ENCODE assay signal across 18 cellular contexts in the genomic region with DNA sequence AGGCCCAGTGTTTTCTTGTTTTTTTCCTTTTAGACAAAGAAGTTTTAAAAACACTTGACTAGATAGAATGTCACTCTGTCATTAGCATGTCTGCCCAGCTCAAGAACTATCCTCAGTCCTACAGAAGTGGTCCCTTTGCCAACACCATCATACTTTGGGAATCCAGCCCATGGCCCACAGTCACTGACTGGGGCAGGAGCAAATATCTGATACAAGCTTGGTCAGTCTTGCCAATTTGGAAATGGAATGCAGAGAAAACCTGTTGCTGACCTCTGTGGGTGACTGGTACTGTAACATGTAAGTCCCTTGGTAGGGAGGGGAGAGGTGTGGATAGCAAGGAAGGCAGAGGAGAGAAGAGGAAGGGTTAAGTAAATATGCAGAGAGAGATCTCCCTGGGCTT. TPM values are rescaled to one million over a fixed set of nuclear protein-coding genes. Genes with fewer than 3 reads are reported as not detected.
A peak's percentile ranks its signal among the peaks of the same experiment; 100 is the strongest.
DNase-seq lines count a peak whose midpoint lies in the region; ATAC-seq, FAIRE-seq and TF ChIP-seq lines count a peak whose summit lies in the region.
"Had no signal": no experiment of that assay in that cellular context is flagged by ENCODE, and none has a peak within 500 bp of the region (broad histone marks: within the 10 kb centered on the region; RNA-seq: fewer than 3 reads in every experiment).

No MANE protein-coding gene starts in this region.

- peaks cover 27% of the 10 kb centered on the region for H3K4me1 ChIP-seq in psoas muscle

- no peak overlapping the region for H3K4me3 ChIP-seq in psoas muscle
- H3K4me3 ChIP-seq: K562 had no signal

- peak in 3 of 4 donors; percentile 54 to 62 (median 54) for ATAC-seq in psoas muscle
- ATAC-seq: K562, SK-N-SH treated with all-trans-retinoic acid at 6 μM for 48 hours had no signal

- H3K9me3 ChIP-seq in psoas muscle, result no peaks in the 10 kb centered on the region

- no peak for TF ChIP-seq CTCF in psoas muscle (IDR thresholded peaks at IDR 0.05)

- H3K36me3 ChIP-seq in psoas muscle (ENCODE audit: insufficient read depth in 1 of 2, low read depth in 1 of 2), result no peaks in the 10 kb centered on the region

- peak; percentile 39 for FAIRE-seq in GM19239 (lab: Jason Lieb, UNC)
- FAIRE-seq: K562 had no signal

- DNase-seq in AG20443 (ENCODE audit: low spot score) (peak; percentile 18), GM19239 (ENCODE audit: insufficient read length, low spot score) (no peak), astrocyte of the hippocampus (ENCODE audit: low read depth, low spot score) (peak; percentile 29), psoas muscle (no peak), germinal center (ENCODE audit: low spot score) (no peak), NCI-H774 (lab: John Stamatoyannopoulos, UW) (no peak), cerebellar nuclear complex (lab: John Stamatoyannopoulos, UW) (no peak)
- DNase-seq: DMS 273 treated with DMSO at 0.1 percent for 48 hours, DND-41, GDM1, HCEC 1CT, NCI-H1105 treated with DMSO at 0.1 percent for 48 hours, NCI-H1694, NCI-H2081 treated with DMSO at 0.1 percent for 48 hours, NCI-H524, SIG-M5 had no signal

- intact Hi-C loops in psoas muscle (cut with DNase I), result loop anchor here in 1 of 2 donors (5.0 kb wide), 1 partner anchor 42 kb away; no protein-coding TSS in a partner anchor

- peak overlapping the region; percentile 64 for H3K27ac ChIP-seq in psoas muscle

- H3K27me3 ChIP-seq in psoas muscle (ENCODE audit: insufficient read depth in 3 of 3, low read length in 2 of 3), result no peaks in the 10 kb centered on the region

RNA-seq across cellular contexts. Expression of a gene that starts 47.8 kb away (rescaled TPM):
- 10 to 100 TPM in 1 of 4 donors, 1 to 10 TPM in 3; 3.7 to 10.8 (median 4.4) TPM for total RNA-seq in psoas muscle
- 1 to 10 TPM; 2.3 to 5.6 (median 2.6) TPM for polyA plus RNA-seq in psoas muscle

RNA-seq across cellular contexts. Expression of a gene that starts 49.1 kb away (rescaled TPM):
- 100 to 1,000 TPM in 3 of 4 donors, 10 to 100 TPM in 1; 64.5 to 134 (median 112) TPM for total RNA-seq in psoas muscle
- 10 to 100 TPM; 87.7 to 95.3 (median 89.1) TPM for polyA plus RNA-seq in psoas muscle

Comparison
In these comparisons a context has a peak if more than half of its experiments do, and no peak if none do; other contexts are left out.
1. DNase-seq: peak in AG20443 (single experiment) and astrocyte of the hippocampus (single experiment); none in GM19239 (single experiment), psoas muscle (0 of 2), germinal center (single experiment), NCI-H774 (single experiment) and cerebellar nuclear complex (0 of 2).